11 cellular contexts compared by ENCODE assay signal in the genomic region with DNA sequence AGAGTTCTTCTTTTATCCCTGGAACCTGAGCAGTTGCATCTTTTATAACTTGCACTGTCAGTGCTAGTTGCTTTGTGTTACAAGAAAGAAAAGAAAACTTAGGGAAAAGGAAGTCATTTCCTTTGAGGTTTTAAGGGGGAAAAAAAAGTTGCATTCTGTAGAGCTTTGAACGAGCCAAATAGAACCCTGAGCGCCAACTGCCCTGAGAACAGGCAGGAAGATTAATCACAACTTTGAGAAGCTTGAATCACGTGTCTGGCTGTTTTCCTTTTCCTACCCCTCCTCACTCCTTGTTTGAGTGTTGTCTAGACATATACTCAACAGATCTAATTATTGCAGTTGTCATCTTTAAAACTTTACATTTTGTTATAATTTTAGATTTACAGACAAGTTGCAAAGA. TPM values are rescaled to one million over a fixed set of nuclear protein-coding genes. Genes with fewer than 3 reads are reported as not detected.
DNase-seq lines count a peak whose midpoint lies in the region; ATAC-seq and TF ChIP-seq lines count a peak whose summit lies in the region.
"Had no signal": no experiment of that assay in that cellular context is flagged by ENCODE, and none has a peak within 500 bp of the region (broad histone marks: within the 10 kb centered on the region; RNA-seq: fewer than 3 reads in every experiment).

No MANE protein-coding gene starts in this region.

- ATAC-seq in activated T-cell treated with anti-CD3 and anti-CD28 coated beads, Interleukin-2, amount 50 U/mL, for 4 hours: peak; percentile 49 to 52
- ATAC-seq in stimulated activated effector memory CD8-positive, alpha-beta T cell treated with anti-CD3 and anti-CD28 coated beads, Interleukin-12 subunit alpha, Interleukin-12 subunit beta, amount 100 ng/mL, for 72 hours: peak; percentile 42

- H3K27ac Mint-ChIP-seq in stimulated activated effector memory CD8-positive, alpha-beta T cell treated with anti-CD3 and anti-CD28 coated beads, Interleukin-12 subunit alpha, Interleukin-12 subunit beta, amount 100 ng/mL, for 72 hours: peak overlapping the region; percentile 54

- no peak overlapping the region for H3K4me3 ChIP-seq in fibroblast of the aortic adventitia (ENCODE audit: low read depth, low read length)

- H3K4me1 Mint-ChIP-seq in activated T-cell treated with anti-CD3 and anti-CD28 coated beads, Interleukin-2, amount 50 U/mL, for 4 hours (ENCODE audit: low read depth): peaks cover 90% of the 10 kb centered on the region
- H3K4me1 Mint-ChIP-seq in stimulated activated effector memory CD8-positive, alpha-beta T cell treated with anti-CD3 and anti-CD28 coated beads, Interleukin-12 subunit alpha, Interleukin-12 subunit beta, amount 100 ng/mL, for 72 hours: peaks cover 81% of the 10 kb centered on the region

- peaks cover 13% of the 10 kb centered on the region for H3K36me3 Mint-ChIP-seq in activated T-cell treated with anti-CD3 and anti-CD28 coated beads, Interleukin-2, amount 50 U/mL, for 4 hours (ENCODE audit: insufficient read depth)
- peaks cover 17% of the 10 kb centered on the region for H3K36me3 Mint-ChIP-seq in stimulated activated effector memory CD8-positive, alpha-beta T cell treated with anti-CD3 and anti-CD28 coated beads, Interleukin-12 subunit alpha, Interleukin-12 subunit beta, amount 100 ng/mL, for 72 hours

- no peaks in the 10 kb centered on the region for H3K27me3 Mint-ChIP-seq in activated T-cell treated with anti-CD3 and anti-CD28 coated beads, Interleukin-2, amount 50 U/mL, for 4 hours (ENCODE audit: low read depth)

- peak; percentile 9 for DNase-seq in activated T-cell treated with anti-CD3 and anti-CD28 coated beads, Interleukin-2, amount 50 U/mL, for 4 hours
- DNase-seq in activated T-cell treated with anti-CD3 and anti-CD28 coated beads, Interleukin-2, amount 50 U/mL, for 1 hour: no peak
- DNase-seq in UCSD-AML1 (lab: John Stamatoyannopoulos, UW; ENCODE audit: unreplicated experiment): peak; percentile 20
- DNase-seq in fibroblast of the aortic adventitia (ENCODE audit: low read depth): peak; percentile 56
- DNase-seq in stimulated activated effector memory CD8-positive, alpha-beta T cell treated with anti-CD3 and anti-CD28 coated beads, Interleukin-12 subunit alpha, Interleukin-12 subunit beta, amount 100 ng/mL, for 72 hours (ENCODE audit: low spot score in 2 of 2): no peak
- no peak for DNase-seq in hepatic stellate cell (ENCODE audit: low spot score)
- DNase-seq in RPMI8226: no peak
- DNase-seq in dedifferentiated amniotic fluid mesenchymal stem cell (ENCODE audit: extremely low spot score): no peak
- DNase-seq: central memory CD4-positive, alpha-beta T cell; NCI-H1694; stimulated activated CD4-positive, alpha-beta T cell treated with anti-CD3 and anti-CD28 coated beads, Interleukin-2, amount 100 ng/mL, for 48 hours had no signal

- peaks cover 4% of the 10 kb centered on the region for H3K9me3 Mint-ChIP-seq in activated T-cell treated with anti-CD3 and anti-CD28 coated beads, Interleukin-2, amount 50 U/mL, for 4 hours
- H3K9me3 Mint-ChIP-seq in stimulated activated effector memory CD8-positive, alpha-beta T cell treated with anti-CD3 and anti-CD28 coated beads, Interleukin-12 subunit alpha, Interleukin-12 subunit beta, amount 100 ng/mL, for 72 hours: peaks cover 2% of the 10 kb centered on the region

- TF ChIP-seq CTCF in fibroblast of the aortic adventitia (IDR thresholded peaks at IDR 0.05; ENCODE audit: insufficient read depth, low read length): no peak

- peak overlapping the region; percentile 62 for H3K4me3 Mint-ChIP-seq in activated T-cell treated with anti-CD3 and anti-CD28 coated beads, Interleukin-2, amount 50 U/mL, for 4 hours
- H3K4me3 Mint-ChIP-seq in stimulated activated effector memory CD8-positive, alpha-beta T cell treated with anti-CD3 and anti-CD28 coated beads, Interleukin-12 subunit alpha, Interleukin-12 subunit beta, amount 100 ng/mL, for 72 hours: peak overlapping the region; percentile 29

RNA-seq across cellular contexts. Expression of a gene that starts 12.5 kb away (rescaled TPM):
- 10 to 100 TPM; 26.4 to 30.8 (median 28.3) TPM for total RNA-seq in activated T-cell treated with anti-CD3 and anti-CD28 coated beads, Interleukin-2, amount 50 U/mL, for 4 hours
- 47.4 and 138 TPM in 2 replicates for total RNA-seq in fibroblast of the aortic adventitia (ENCODE audit: low replicate concordance)

Comparison
In these comparisons a context has a peak if more than half of its experiments do, and no peak if none do; other contexts are left out.
1. DNase-seq: peak in activated T-cell treated with anti-CD3 and anti-CD28 coated beads, Interleukin-2, amount 50 U/mL, for 4 hours (single experiment), UCSD-AML1 (single experiment) and fibroblast of the aortic adventitia (single experiment); none in activated T-cell treated with anti-CD3 and anti-CD28 coated beads, Interleukin-2, amount 50 U/mL, for 1 hour (single experiment), stimulated activated effector memory CD8-positive, alpha-beta T cell treated with anti-CD3 and anti-CD28 coated beads, Interleukin-12 subunit alpha, Interleukin-12 subunit beta, amount 100 ng/mL, for 72 hours (0 of 2), hepatic stellate cell (single experiment), RPMI8226 (single experiment) and dedifferentiated amniotic fluid mesenchymal stem cell (single experiment).